In genomic region chr6:14367296-14367695, GRCh38 we compare ENCODE assay signal across 34 cellular contexts.
"Had no signal": no experiment of that assay in that cellular context is flagged by ENCODE, and none has a peak within 500 bp of the region (broad histone marks: within the 10 kb centered on the region; RNA-seq: fewer than 3 reads in every experiment).

No MANE protein-coding gene starts in this region.

- DNase-seq: activated CD4-positive, alpha-beta memory T cell treated with anti-CD3 and anti-CD28 coated beads for 36 hours; activated CD4-positive, alpha-beta T cell treated with anti-CD3 and anti-CD28 coated beads for 36 hours; activated CD4-positive, alpha-beta T cell treated with anti-CD3 and anti-CD28 coated beads, Interleukin-2, amount 10 ng/mL, durations not matched to agents 7 days and 5 days; activated CD8-positive, alpha-beta memory T cell treated with anti-CD3 and anti-CD28 coated beads, Interleukin-2, amount 50 U/mL, for 4 hours; activated gamma-delta T cell treated with Interleukin-2 at 50 U/mL for 16 hours; activated naive CD4-positive, alpha-beta T cell treated with anti-CD3 and anti-CD28 coated beads for 36 hours; activated T-cell treated with anti-CD3 and anti-CD28 coated beads for 4 hours; activated T-cell treated with anti-CD3 and anti-CD28 coated beads, Interleukin-2, amount 50 U/mL, for 4 hours; adrenal gland; Karpas-422; MG63; NCI-H1048; NCI-H1105 treated with DMSO at 0.1 percent for 48 hours; NCI-H1436; NCI-H1694; NCI-H1930; NCI-H510A; NCI-H526; NCI-H748 treated with DMSO at 0.1 percent for 48 hours; NK-92 treated with Interleukin-12 subunit alpha and Interleukin-12 subunit beta, amount 100 ng/mL, for 24 hours; PC-3; RPMI8226; SIG-M5; SW 1271; T-helper 1 cell; T-helper 2 cell; T-helper 9 cell had no signal

- H3K4me1 ChIP-seq: adrenal gland, body of pancreas, breast epithelium, Peyer's patch had no signal

- H3K36me3 Mint-ChIP-seq: activated CD4-positive, alpha-beta memory T cell treated with anti-CD3 and anti-CD28 coated beads for 36 hours; activated naive CD4-positive, alpha-beta T cell treated with anti-CD3 and anti-CD28 coated beads, Interleukin-2, amount 50 U/mL, for 72 hours had no signal

- H3K27ac Mint-ChIP-seq: activated CD4-positive, alpha-beta memory T cell treated with anti-CD3 and anti-CD28 coated beads for 36 hours; activated CD4-positive, alpha-beta T cell treated with anti-CD3 and anti-CD28 coated beads for 36 hours; activated CD4-positive, alpha-beta T cell treated with anti-CD3 and anti-CD28 coated beads, Interleukin-2, amount 10 ng/mL, durations not matched to agents 7 days and 5 days; activated naive CD4-positive, alpha-beta T cell treated with anti-CD3 and anti-CD28 coated beads for 36 hours; activated naive CD4-positive, alpha-beta T cell treated with anti-CD3 and anti-CD28 coated beads, Interleukin-2, amount 50 U/mL, for 72 hours; activated T-helper 1 cell treated with anti-CD3 and anti-CD28 coated beads, Interleukin-12 subunit alpha, Interleukin-12 subunit beta, Interleukin-2, Interleukin-4 antibody, amounts not matched to agents 30 ng/mL and 10 ng/mL and 1 ng/mL, durations not matched to agents 14 hours and 24 hours and 36 hours had no signal

- ATAC-seq: activated CD4-positive, alpha-beta T cell treated with anti-CD3 and anti-CD28 coated beads for 36 hours; activated CD4-positive, CD25-positive, alpha-beta regulatory T cell treated with anti-CD3 and anti-CD28 coated beads, Interleukin-2, amount 50 U/mL, for 24 hours; activated naive CD4-positive, alpha-beta T cell treated with anti-CD3 and anti-CD28 coated beads, Interleukin-2, amount 50 U/mL, for 72 hours; activated T-cell treated with anti-CD3 and anti-CD28 coated beads, Interleukin-2, amount 50 U/mL, for 4 hours; body of pancreas; PC-3 had no signal

- H3K4me3 Mint-ChIP-seq: activated CD4-positive, alpha-beta memory T cell treated with anti-CD3 and anti-CD28 coated beads for 36 hours; activated CD4-positive, alpha-beta T cell treated with anti-CD3 and anti-CD28 coated beads for 36 hours; activated CD4-positive, alpha-beta T cell treated with anti-CD3 and anti-CD28 coated beads, Interleukin-2, amount 10 ng/mL, durations not matched to agents 7 days and 5 days; activated naive CD4-positive, alpha-beta T cell treated with anti-CD3 and anti-CD28 coated beads for 36 hours; activated T-cell treated with anti-CD3 and anti-CD28 coated beads, Interleukin-2, amount 50 U/mL, for 4 hours; activated T-helper 1 cell treated with anti-CD3 and anti-CD28 coated beads, Interleukin-12 subunit alpha, Interleukin-12 subunit beta, Interleukin-2, Interleukin-4 antibody, amounts not matched to agents 30 ng/mL and 10 ng/mL and 1 ng/mL, durations not matched to agents 14 hours and 24 hours and 36 hours had no signal

- H3K9me3 Mint-ChIP-seq: activated CD4-positive, alpha-beta memory T cell treated with anti-CD3 and anti-CD28 coated beads for 36 hours; activated CD4-positive, alpha-beta T cell treated with anti-CD3 and anti-CD28 coated beads, Interleukin-2, amount 10 ng/mL, durations not matched to agents 7 days and 5 days; activated naive CD4-positive, alpha-beta T cell treated with anti-CD3 and anti-CD28 coated beads for 36 hours; activated naive CD4-positive, alpha-beta T cell treated with anti-CD3 and anti-CD28 coated beads, Interleukin-2, amount 50 U/mL, for 72 hours; activated T-cell treated with anti-CD3 and anti-CD28 coated beads, Interleukin-2, amount 50 U/mL, for 4 hours; activated T-helper 1 cell treated with anti-CD3 and anti-CD28 coated beads, Interleukin-12 subunit alpha, Interleukin-12 subunit beta, Interleukin-2, Interleukin-4 antibody, amounts not matched to agents 30 ng/mL and 10 ng/mL and 1 ng/mL, durations not matched to agents 14 hours and 24 hours and 36 hours had no signal

- H3K36me3 ChIP-seq: adrenal gland, breast epithelium, MG63, Peyer's patch had no signal

- H3K9me3 ChIP-seq: adrenal gland, body of pancreas, breast epithelium, MG63, Peyer's patch had no signal

- H3K27ac ChIP-seq: adrenal gland, body of pancreas, breast epithelium, Peyer's patch had no signal

- H3K27me3 Mint-ChIP-seq: activated CD4-positive, alpha-beta memory T cell treated with anti-CD3 and anti-CD28 coated beads for 36 hours; activated CD4-positive, alpha-beta T cell treated with anti-CD3 and anti-CD28 coated beads for 36 hours; activated CD4-positive, alpha-beta T cell treated with anti-CD3 and anti-CD28 coated beads, Interleukin-2, amount 10 ng/mL, durations not matched to agents 7 days and 5 days had no signal

- H3K27me3 ChIP-seq: adrenal gland, body of pancreas, breast epithelium, MG63, Peyer's patch had no signal

- H3K4me3 ChIP-seq: adrenal gland, body of pancreas, breast epithelium, MG63, Peyer's patch had no signal

- FAIRE-seq: astrocyte had no signal
